Comparison of ENCODE assay signal across 8 cellular contexts in the genomic region with DNA sequence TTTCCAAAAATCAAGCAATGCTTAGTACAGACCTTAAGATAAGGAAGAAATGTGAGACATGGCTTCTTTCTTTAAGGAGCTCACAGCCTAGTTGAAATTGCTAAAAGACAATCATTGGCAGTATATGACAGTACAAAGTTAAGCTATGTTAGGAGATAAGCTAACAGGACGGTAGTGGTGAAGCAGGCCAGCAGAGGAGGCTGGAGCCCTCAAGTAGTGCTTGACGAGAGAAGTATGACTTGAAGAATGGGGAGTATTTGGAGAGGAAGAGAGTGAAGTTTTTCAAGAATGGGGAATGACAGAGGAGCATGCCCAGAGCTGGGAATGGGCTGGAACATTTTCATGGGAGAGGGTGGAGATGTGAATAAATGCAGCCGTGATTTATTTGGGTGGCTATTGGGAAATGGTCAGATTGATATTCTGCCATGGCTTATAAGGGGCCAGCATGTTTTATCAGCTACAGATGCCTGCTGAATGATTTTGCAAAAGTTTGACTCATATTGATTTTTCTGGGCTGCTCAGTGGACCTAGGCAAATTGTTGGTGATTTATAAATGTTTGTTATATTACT. TPM values are rescaled to one million over a fixed set of nuclear protein-coding genes. Genes with fewer than 3 reads are reported as not detected.
DNase-seq lines count a peak whose midpoint lies in the region; ATAC-seq and TF ChIP-seq lines count a peak whose summit lies in the region.

No MANE protein-coding gene starts in this region.

- no peaks in the 10 kb centered on the region for H3K9me3 ChIP-seq in suprapubic skin
- H3K9me3 ChIP-seq in HAP-1 = no peaks in the 10 kb centered on the region

- 49% methylated on average over 3 of the region's 3 CpGs for WGBS in suprapubic skin

- no peak for TF ChIP-seq EP300 in suprapubic skin (IDR thresholded peaks at IDR 0.05)

- TF ChIP-seq POLR2A in suprapubic skin (IDR thresholded peaks at IDR 0.05) = no peak

- H3K36me3 ChIP-seq in suprapubic skin (no peaks in the 10 kb centered on the region), HAP-1 (replicated peaks) (no peaks in the 10 kb centered on the region)

- no peak for TF ChIP-seq CTCF in suprapubic skin (IDR thresholded peaks at IDR 0.05)

- H3K27me3 ChIP-seq in suprapubic skin (no peaks in the 10 kb centered on the region), HAP-1 (ENCODE audit: low read depth) (no peaks in the 10 kb centered on the region)

- no peak for ATAC-seq in GM18858 (IDR thresholded peaks at IDR 0.05; ENCODE audit: unreplicated experiment)
- ATAC-seq in GM21381 (IDR thresholded peaks at IDR 0.05; ENCODE audit: unreplicated experiment) = no peak

- H3K27ac ChIP-seq in suprapubic skin = peak overlapping the region; percentile 77

- H3K4me1 ChIP-seq in suprapubic skin (peaks cover 37% of the 10 kb centered on the region), HAP-1 (peaks cover 17% of the 10 kb centered on the region)

- DNase-seq in HS-5 (ENCODE audit: low read depth) (peak; percentile 79), cerebellar cortex (ENCODE audit: low spot score) (peak; percentile 7), left kidney (ENCODE audit: low read depth, low spot score) (peak; percentile 39), suprapubic skin (ENCODE audit: low spot score in 2 of 2) (peak in 1 of 2 donors; percentile 64), HAP-1 (ENCODE audit: low spot score in 2 of 2) (no peak), GM19240 (ENCODE audit: insufficient read length, low spot score) (no peak)

- in situ Hi-C loops in HAP-1 (cut with MboI; ENCODE audit: low sequenced_read_pairs) = no loop called here

- no peak overlapping the region for H3K4me3 ChIP-seq in suprapubic skin
- no peak overlapping the region for H3K4me3 ChIP-seq in HAP-1

RNA-seq across cellular contexts. Expression of a gene that starts 43.7 kb away (rescaled TPM):
- total RNA-seq in suprapubic skin = 10 to 100 TPM in 3 of 4 donors, 1 to 10 TPM in 1; 9.6 to 26.0 (median 12.6) TPM

Comparison
In these comparisons a context has a peak if more than half of its experiments do, and no peak if none do; other contexts are left out.
1. DNase-seq: peak in HS-5 (single experiment), cerebellar cortex (single experiment) and left kidney (single experiment); none in HAP-1 (0 of 2) and GM19240 (single experiment).